ENCODE assay signal across 1 cellular context in genomic region chr13:30071890-30072817, GRCh38.
TF ChIP-seq lines count a peak whose summit lies in the region.

No MANE protein-coding gene starts in this region.

TF ChIP-seq in GM23338, 12 proteins besides CTCF, POLR2A, EP300 and RAD21 (continued from another document):
- no peak for TF ChIP-seq ZNF462 (CRISPR knock-in tag; IDR thresholded peaks at IDR 0.05)
- TF ChIP-seq ETS1 (IDR thresholded peaks at IDR 0.05), result no peak
- TF ChIP-seq ZNF331 (CRISPR knock-in tag; IDR thresholded peaks at IDR 0.05; ENCODE audit: low read depth), result no peak
- TF ChIP-seq EZH2 (IDR thresholded peaks at IDR 0.05; ENCODE audit: low read depth, unreplicated experiment), result no peak
- no peak for TF ChIP-seq POLR2AphosphoS5 (IDR thresholded peaks at IDR 0.05; ENCODE audit: low read depth)
- TF ChIP-seq EZH2phosphoT487 (IDR thresholded peaks at IDR 0.05; ENCODE audit: unreplicated experiment), result no peak
- no peak for TF ChIP-seq REST (IDR thresholded peaks at IDR 0.05; ENCODE audit: unreplicated experiment)
- no peak for TF ChIP-seq STAT1 (IDR thresholded peaks at IDR 0.05; ENCODE audit: unreplicated experiment)
- no peak for TF ChIP-seq NANOG (IDR thresholded peaks at IDR 0.05; ENCODE audit: borderline replicate concordance)
- no peak for TF ChIP-seq JUNB (IDR thresholded peaks at IDR 0.05; ENCODE audit: unreplicated experiment)
